Comparison of ENCODE assay signal across 31 cellular contexts in genomic region chr11:69726481-69726880, GRCh38. TPM values are rescaled to one million over a fixed set of nuclear protein-coding genes. Genes with fewer than 3 reads are reported as not detected.
"Had no signal": no experiment of that assay in that cellular context is flagged by ENCODE, and none has a peak within 500 bp of the region (broad histone marks: within the 10 kb centered on the region; RNA-seq: fewer than 3 reads in every experiment).

No MANE protein-coding gene starts in this region.

- H3K36me3 ChIP-seq: esophagus muscularis mucosa, gastrocnemius medialis, heart right ventricle, left ventricle myocardium inferior, lower lobe of right lung, neutrophil, sigmoid colon, tibial nerve had no signal

- H3K36me3 Mint-ChIP-seq: immature natural killer cell; memory B cell; mesothelial cell of epicardium; stimulated activated naive B cell treated with anti-CD40 and anti-IgM and Interleukin-4, amounts not matched to agents 10 μg/mL and 1 μg/mL and 100 μg/mL, for 72 hours had no signal

- H3K4me3 ChIP-seq: esophagus muscularis mucosa, gastrocnemius medialis, heart right ventricle, left ventricle myocardium inferior, lower lobe of right lung, sigmoid colon, skin epidermis, testis, tibial nerve had no signal

- H3K4me3 Mint-ChIP-seq: immature natural killer cell; memory B cell; mesothelial cell of epicardium; nephron; stimulated activated naive B cell treated with anti-CD40 and anti-IgM and Interleukin-4, amounts not matched to agents 10 μg/mL and 1 μg/mL and 100 μg/mL, for 72 hours; stimulated activated naive CD8-positive, alpha-beta T cell treated with anti-CD3 and anti-CD28 coated beads, Interleukin-15, amount 100 ng/mL, for 72 hours had no signal

- H3K27ac ChIP-seq: epithelial cell of prostate, esophagus muscularis mucosa, gastrocnemius medialis, heart right ventricle, left ventricle myocardium inferior, lower lobe of right lung, neutrophil, sigmoid colon, skin epidermis, testis, tibial nerve had no signal

- H3K27ac Mint-ChIP-seq: immature natural killer cell; memory B cell; nephron; stimulated activated naive B cell treated with anti-CD40 and anti-IgM and Interleukin-4, amounts not matched to agents 10 μg/mL and 1 μg/mL and 100 μg/mL, for 72 hours; stimulated activated naive CD8-positive, alpha-beta T cell treated with anti-CD3 and anti-CD28 coated beads, Interleukin-15, amount 100 ng/mL, for 72 hours had no signal

- DNase-seq: effector memory CD4-positive, alpha-beta T cell; gastrocnemius medialis; heart right ventricle; hypothalamus; immature natural killer cell; left cardiac atrium; left ventricle myocardium inferior; lower lobe of right lung; posterior cingulate gyrus; sigmoid colon; stimulated activated CD4-positive, alpha-beta T cell treated with anti-CD3 and anti-CD28 coated beads, Interleukin-2, amount 100 ng/mL, for 24 hours; stimulated activated CD4-positive, alpha-beta T cell treated with anti-CD3 and anti-CD28 coated beads, Interleukin-4, amount 100 ng/mL, for 4 hours; stimulated activated naive B cell treated with anti-CD40 and anti-IgM and Interleukin-4, amounts not matched to agents 10 μg/mL and 1 μg/mL and 100 μg/mL, for 72 hours; stimulated activated naive CD8-positive, alpha-beta T cell treated with anti-CD3 and anti-CD28 coated beads, Interleukin-15, amount 100 ng/mL, for 72 hours; testis had no signal

- H3K27me3 ChIP-seq: testis had no signal

- H3K9me3 ChIP-seq: esophagus muscularis mucosa, gastrocnemius medialis, heart right ventricle, left ventricle myocardium inferior, lower lobe of right lung, neutrophil, sigmoid colon, testis, tibial nerve had no signal

- H3K4me1 Mint-ChIP-seq: immature natural killer cell; nephron; stimulated activated naive B cell treated with anti-CD40 and anti-IgM and Interleukin-4, amounts not matched to agents 10 μg/mL and 1 μg/mL and 100 μg/mL, for 72 hours; stimulated activated naive CD8-positive, alpha-beta T cell treated with anti-CD3 and anti-CD28 coated beads, Interleukin-15, amount 100 ng/mL, for 72 hours had no signal

- ATAC-seq: gastrocnemius medialis; left cardiac atrium; stimulated activated naive B cell treated with anti-CD40 and anti-IgM and Interleukin-4, amounts not matched to agents 10 μg/mL and 1 μg/mL and 100 μg/mL, for 72 hours; stimulated activated naive CD8-positive, alpha-beta T cell treated with anti-CD3 and anti-CD28 coated beads, Interleukin-15, amount 100 ng/mL, for 72 hours had no signal

- H3K4me1 ChIP-seq: esophagus muscularis mucosa, gastrocnemius medialis, heart right ventricle, left ventricle myocardium inferior, lower lobe of right lung, sigmoid colon, testis, tibial nerve had no signal

- H3K9me3 Mint-ChIP-seq: immature natural killer cell; memory B cell; mesothelial cell of epicardium; nephron; stimulated activated naive B cell treated with anti-CD40 and anti-IgM and Interleukin-4, amounts not matched to agents 10 μg/mL and 1 μg/mL and 100 μg/mL, for 72 hours; stimulated activated naive CD8-positive, alpha-beta T cell treated with anti-CD3 and anti-CD28 coated beads, Interleukin-15, amount 100 ng/mL, for 72 hours had no signal

RNA-seq across cellular contexts. Expression of gene FGF19, which starts 22.7 kb away (rescaled TPM):
- total RNA-seq: esophagus muscularis mucosa, fibroblast of villous mesenchyme, gastrocnemius medialis, heart right ventricle, left cardiac atrium, left ventricle myocardium inferior, lower lobe of right lung, mesothelial cell of epicardium, myocyte, osteocyte, pulmonary artery endothelial cell, sigmoid colon, subcutaneous adipose tissue, tibial nerve, ureter had no signal
- polyA plus RNA-seq: heart right ventricle, immature natural killer cell, sigmoid colon had no signal

RNA-seq across cellular contexts. Expression of gene FGF4, which starts 48.7 kb away (rescaled TPM):
- total RNA-seq: esophagus muscularis mucosa, fibroblast of villous mesenchyme, gastrocnemius medialis, heart right ventricle, left cardiac atrium, left ventricle myocardium inferior, lower lobe of right lung, mesothelial cell of epicardium, mucosa of gallbladder, myocyte, pulmonary artery endothelial cell, sigmoid colon, subcutaneous adipose tissue, ureter had no signal
- polyA plus RNA-seq: heart right ventricle, immature natural killer cell, keratinocyte, sigmoid colon had no signal
